27 cellular contexts compared by ENCODE assay signal in the genomic region with DNA sequence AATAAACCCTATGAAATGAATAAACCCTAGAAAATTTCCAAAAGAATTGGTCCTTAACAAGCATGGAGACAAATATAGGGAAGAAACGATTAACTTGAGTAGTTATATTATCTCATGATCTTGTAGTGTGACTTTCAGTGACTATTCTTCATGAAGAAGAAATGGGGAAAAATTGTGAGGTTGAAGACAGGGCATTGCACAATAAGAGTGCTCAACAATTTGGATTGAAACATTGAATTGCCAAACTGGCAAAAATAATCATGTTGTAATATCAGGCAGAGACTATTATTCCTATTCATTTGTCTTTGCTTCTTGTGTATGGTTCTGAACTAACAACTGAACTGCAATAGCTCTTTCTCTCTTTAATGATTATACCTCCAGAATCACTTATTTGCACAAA.
"Had no signal": no experiment of that assay in that cellular context is flagged by ENCODE, and none has a peak within 500 bp of the region (broad histone marks: within the 10 kb centered on the region; RNA-seq: fewer than 3 reads in every experiment).

No MANE protein-coding gene starts in this region.

- FAIRE-seq: urothelium cell line had no signal

- DNase-seq: stimulated activated CD4-positive, alpha-beta T cell treated with anti-CD3 and anti-CD28 coated beads, Interleukin-2, amount 100 ng/mL, for 48 hours; stimulated activated CD4-positive, alpha-beta T cell treated with anti-CD3 and anti-CD28 coated beads, Interleukin-4, amount 100 ng/mL, for 1 hour; stimulated activated CD4-positive, alpha-beta T cell treated with anti-CD3 and anti-CD28 coated beads, Interleukin-4, amount 100 ng/mL, for 24 hours; stimulated activated CD4-positive, alpha-beta T cell treated with anti-CD3 and anti-CD28 coated beads, Interleukin-4, amount 100 ng/mL, for 4 hours; stimulated activated CD8-positive, alpha-beta memory T cell treated with anti-CD3 and anti-CD28 coated beads, Interleukin-4, amount 100 ng/mL, for 48 hours; stimulated activated naive B cell treated with anti-CD40 and anti-IgM and Interleukin-4, amounts not matched to agents 10 μg/mL and 1 μg/mL and 100 μg/mL, for 72 hours; stimulated activated naive CD4-positive, alpha-beta T cell; stimulated activated naive CD4-positive, alpha-beta T cell treated with Interleukin-2 at 50 U/mL for 16 hours; stimulated activated naive CD8-positive, alpha-beta T cell treated with anti-CD3 and anti-CD28 coated beads, Interleukin-15, amount 100 ng/mL, for 72 hours; stimulated activated naive CD8-positive, alpha-beta T cell treated with anti-CD3 and anti-CD28 coated beads, Interleukin-15, Interleukin-2, amounts not matched to agents 100 U/mL and 50 U/mL, for 24 hours; stomach; substantia nigra; testis; thyroid gland; tibial artery; transverse colon; trophoblast cell; upper lobe of left lung; upper lobe of right lung; uterus had no signal

- H3K27me3 ChIP-seq: stomach, suprapubic skin, testis, thyroid gland, tibial artery, tibial nerve, transverse colon, upper lobe of left lung, upper lobe of right lung, uterus, vagina had no signal

- H3K27ac ChIP-seq: stomach, suprapubic skin, testis, thoracic aorta, thyroid gland, tibial artery, tibial nerve, transverse colon, upper lobe of left lung, upper lobe of right lung, uterus, vagina had no signal

- H3K4me3 ChIP-seq: stomach, suprapubic skin, testis, thoracic aorta, thyroid gland, tibial artery, tibial nerve, transverse colon, upper lobe of left lung, upper lobe of right lung, uterus, vagina had no signal

- H3K36me3 ChIP-seq: stomach, suprapubic skin, thoracic aorta, thyroid gland, tibial artery, tibial nerve, transverse colon, upper lobe of left lung, upper lobe of right lung, uterus, vagina had no signal

- H3K4me1 ChIP-seq: stomach, suprapubic skin, testis, thyroid gland, tibial artery, tibial nerve, transverse colon, upper lobe of left lung, upper lobe of right lung, uterus, vagina had no signal

- ATAC-seq: stimulated activated effector memory CD8-positive, alpha-beta T cell treated with anti-CD3 and anti-CD28 coated beads, Interleukin-12 subunit alpha, Interleukin-12 subunit beta, amount 100 ng/mL, for 72 hours; stimulated activated memory B cell treated with anti-CD40 and anti-IgM and Interleukin-4, amounts not matched to agents 10 μg/mL and 1 μg/mL and 100 μg/mL, for 72 hours; stimulated activated naive B cell treated with anti-CD40 and anti-IgM and Interleukin-4, amounts not matched to agents 10 μg/mL and 1 μg/mL and 100 μg/mL, for 72 hours; stimulated activated naive CD8-positive, alpha-beta T cell treated with anti-CD3 and anti-CD28 coated beads, Interleukin-15, amount 100 ng/mL, for 72 hours; stimulated activated naive CD8-positive, alpha-beta T cell treated with anti-CD3 and anti-CD28 coated beads, Interleukin-15, Interleukin-2, amounts not matched to agents 100 U/mL and 50 U/mL, for 24 hours; upper lobe of right lung had no signal

- H3K9me3 ChIP-seq: stomach, suprapubic skin, testis, thyroid gland, tibial artery, transverse colon, upper lobe of left lung, upper lobe of right lung, uterus, vagina had no signal
